19 cellular contexts compared by ENCODE assay signal in genomic region chr3:128588147-128588546, GRCh38.
"Had no signal": no experiment of that assay in that cellular context is flagged by ENCODE, and none has a peak within 500 bp of the region (broad histone marks: within the 10 kb centered on the region; RNA-seq: fewer than 3 reads in every experiment).

No MANE protein-coding gene starts in this region.

- H3K36me3 ChIP-seq: ovary, upper lobe of left lung had no signal

- H3K9me3 Mint-ChIP-seq: activated CD4-positive, alpha-beta T cell treated with anti-CD3 and anti-CD28 coated beads, Interleukin-2, amount 10 ng/mL, durations not matched to agents 24 days and 14 days; activated T-helper 17 cell treated with anti-CD3 and anti-CD28 coated beads, Interleukin-2, amount 50 U/mL, for 72 hours; effector memory CD8-positive, alpha-beta T cell; memory B cell had no signal

- H3K4me1 ChIP-seq: psoas muscle, testis had no signal

- H3K27ac ChIP-seq: ovary, psoas muscle, testis, upper lobe of left lung had no signal

- H3K27me3 ChIP-seq: ovary, testis, upper lobe of left lung had no signal

- ATAC-seq: activated CD8-positive, alpha-beta T cell treated with anti-CD3 and anti-CD28 coated beads for 36 hours; activated naive CD8-positive, alpha-beta T cell treated with anti-CD3 and anti-CD28 coated beads, Interleukin-2, amount 50 U/mL, for 24 hours; activated T-helper 17 cell treated with anti-CD3 and anti-CD28 coated beads, Interleukin-2, amount 50 U/mL, for 72 hours; effector memory CD8-positive, alpha-beta T cell; naive thymus-derived CD4-positive, alpha-beta T cell; psoas muscle; right cardiac atrium had no signal

- FAIRE-seq: TTC549 had no signal

- H3K4me3 ChIP-seq: ovary, psoas muscle, testis, upper lobe of left lung had no signal

- H3K9me3 ChIP-seq: ovary, psoas muscle, testis, upper lobe of left lung had no signal

- H3K4me3 Mint-ChIP-seq: activated B cell treated with CpG ODN at 0.5 μM for 24 hours; activated CD4-positive, alpha-beta T cell treated with anti-CD3 and anti-CD28 coated beads, Interleukin-2, amount 10 ng/mL, durations not matched to agents 24 days and 14 days; activated CD8-positive, alpha-beta T cell treated with anti-CD3 and anti-CD28 coated beads for 36 hours; activated naive CD4-positive, alpha-beta T cell treated with anti-CD3 and anti-CD28 coated beads for 36 hours; activated naive CD8-positive, alpha-beta T cell treated with anti-CD3 and anti-CD28 coated beads, Interleukin-2, amount 50 U/mL, for 24 hours; activated T-helper 17 cell treated with anti-CD3 and anti-CD28 coated beads, Interleukin-2, amount 50 U/mL, for 72 hours; brain; memory B cell had no signal

- DNase-seq: activated B cell treated with CpG ODN at 0.5 μM for 24 hours; activated CD4-positive, alpha-beta T cell treated with anti-CD3 and anti-CD28 coated beads, Interleukin-2, amount 10 ng/mL, durations not matched to agents 24 days and 14 days; activated CD8-positive, alpha-beta T cell treated with anti-CD3 and anti-CD28 coated beads for 36 hours; activated naive CD4-positive, alpha-beta T cell treated with anti-CD3 and anti-CD28 coated beads for 36 hours; activated naive CD8-positive, alpha-beta T cell treated with anti-CD3 and anti-CD28 coated beads, Interleukin-2, amount 50 U/mL, for 24 hours; activated T-cell treated with anti-CD3 and anti-CD28 coated beads, Interleukin-2, amount 50 U/mL, for 1 hour; anterior cingulate cortex; caudate nucleus; effector memory CD8-positive, alpha-beta T cell; naive thymus-derived CD4-positive, alpha-beta T cell; ovary; psoas muscle; right cardiac atrium; testis; upper lobe of left lung had no signal

- H3K27ac Mint-ChIP-seq: activated B cell treated with CpG ODN at 0.5 μM for 24 hours; activated CD4-positive, alpha-beta T cell treated with anti-CD3 and anti-CD28 coated beads, Interleukin-2, amount 10 ng/mL, durations not matched to agents 24 days and 14 days; activated CD8-positive, alpha-beta T cell treated with anti-CD3 and anti-CD28 coated beads for 36 hours; activated naive CD4-positive, alpha-beta T cell treated with anti-CD3 and anti-CD28 coated beads for 36 hours; activated naive CD8-positive, alpha-beta T cell treated with anti-CD3 and anti-CD28 coated beads, Interleukin-2, amount 50 U/mL, for 24 hours; activated T-helper 17 cell treated with anti-CD3 and anti-CD28 coated beads, Interleukin-2, amount 50 U/mL, for 72 hours; brain; effector memory CD8-positive, alpha-beta T cell; memory B cell had no signal

- H3K4me1 Mint-ChIP-seq: activated B cell treated with CpG ODN at 0.5 μM for 24 hours; activated T-helper 17 cell treated with anti-CD3 and anti-CD28 coated beads, Interleukin-2, amount 50 U/mL, for 72 hours; memory B cell had no signal

- H3K27me3 Mint-ChIP-seq: activated CD4-positive, alpha-beta T cell treated with anti-CD3 and anti-CD28 coated beads, Interleukin-2, amount 10 ng/mL, durations not matched to agents 24 days and 14 days had no signal
